Comparison of ENCODE assay signal across 15 cellular contexts in genomic region chr20:52031206-52031573, GRCh38.
DNase-seq lines count a peak whose midpoint lies in the region; ATAC-seq and TF ChIP-seq lines count a peak whose summit lies in the region.
"Had no signal": no experiment of that assay in that cellular context is flagged by ENCODE, and none has a peak within 500 bp of the region (broad histone marks: within the 10 kb centered on the region; RNA-seq: fewer than 3 reads in every experiment).

No MANE protein-coding gene starts in this region.

- no peaks in the 10 kb centered on the region for H3K36me3 ChIP-seq in HEK293 (ENCODE audit: control insufficient read depth in 2 of 2, insufficient read depth in 1 of 2, low read length in 2 of 2)
- no peaks in the 10 kb centered on the region for H3K36me3 ChIP-seq in brain microvascular endothelial cell (replicated peaks)
- no peaks in the 10 kb centered on the region for H3K36me3 ChIP-seq in neural progenitor cell
- H3K36me3 ChIP-seq: MG63 had no signal

- H3F3A ChIP-seq in neural progenitor cell (ENCODE audit: low read depth), result no peaks in the 10 kb centered on the region

- peaks cover 14% of the 10 kb centered on the region for H3K4me1 Mint-ChIP-seq in neural progenitor cell

- no peaks in the 10 kb centered on the region for H3K9me3 Mint-ChIP-seq in neural progenitor cell

- H3K79me2 ChIP-seq in neural progenitor cell (ENCODE audit: low read depth), result no peaks in the 10 kb centered on the region

- no peak for ATAC-seq in GM19395 (IDR thresholded peaks at IDR 0.05; ENCODE audit: unreplicated experiment)
- ATAC-seq: body of pancreas had no signal

- in situ Hi-C loops in brain microvascular endothelial cell (cut with HindIII; ENCODE audit: low pct_ligation_motif_present, low sequenced_read_pairs), result no loop called here

- H3K4me3 ChIP-seq in HEK293 (ENCODE audit: low read depth, low read length) (no peak overlapping the region), brain microvascular endothelial cell (ENCODE audit: low read depth, low read length) (no peak overlapping the region), neural progenitor cell (no peak overlapping the region)
- H3K4me3 ChIP-seq: body of pancreas, MG63 had no signal

- POLR2A ChIA-PET in HEK293 (lab: Yijun Ruan, JAX), result interaction anchor here (0.9 kb wide), 1 partner anchor 74 kb away, joined by 3 read pairs; no protein-coding TSS in a partner anchor

- no peak overlapping the region for H3K4me3 Mint-ChIP-seq in neural progenitor cell

- H3K9me3 ChIP-seq in HEK293 (ENCODE audit: control insufficient read depth, insufficient read depth, low read depth, low read length), result no peaks in the 10 kb centered on the region
- H3K9me3 ChIP-seq in neural progenitor cell (ENCODE audit: low read depth), result no peaks in the 10 kb centered on the region
- H3K9me3 ChIP-seq: body of pancreas, MG63 had no signal

- peak overlapping the region; percentile 9 for H2AFZ ChIP-seq in neural progenitor cell (replicated peaks)

- H3K27me3 Mint-ChIP-seq in neural progenitor cell (ENCODE audit: insufficient read depth, low read depth), result peaks cover 4% of the 10 kb centered on the region

- no peaks in the 10 kb centered on the region for H3K36me3 Mint-ChIP-seq in neural progenitor cell

- H3K4me2 ChIP-seq in neural progenitor cell, result no peak overlapping the region

- CTCF ChIA-PET in HEK293 (lab: Yijun Ruan, JAX), result no interaction called here

- peaks cover 15% of the 10 kb centered on the region for H3K4me1 ChIP-seq in HEK293 (ENCODE audit: control insufficient read depth, insufficient read depth, low read length)
- no peaks in the 10 kb centered on the region for H3K4me1 ChIP-seq in neural progenitor cell

- TF ChIP-seq CTCF in AG09319 (IDR thresholded peaks at IDR 0.05; ENCODE audit: low read depth, low read length) (no peak), HEK293 (tag by site-specific recombination; IDR thresholded peaks at IDR 0.05) (no peak), brain microvascular endothelial cell (IDR thresholded peaks at IDR 0.05; ENCODE audit: low read depth, low read length, missing control alignments) (no peak), neural progenitor cell (IDR thresholded peaks at IDR 0.05) (no peak)

- no peak overlapping the region for H3K27ac Mint-ChIP-seq in neural progenitor cell

- H3K27me3 ChIP-seq in brain microvascular endothelial cell (replicated peaks) (no peaks in the 10 kb centered on the region), neural progenitor cell (no peaks in the 10 kb centered on the region)
- H3K27me3 ChIP-seq: body of pancreas, MG63 had no signal

- H3K9ac ChIP-seq in neural progenitor cell, result no peak overlapping the region

- H3K27ac ChIP-seq in HEK293 (ENCODE audit: extremely low read depth, low read depth, low read length) (no peak overlapping the region), brain microvascular endothelial cell (peak overlapping the region; percentile 77), neural progenitor cell (no peak overlapping the region)

- H4K20me1 ChIP-seq in neural progenitor cell (ENCODE audit: low read depth), result no peaks in the 10 kb centered on the region

- DNase-seq in AG09319 (ENCODE audit: extremely low read depth, low read depth) (peak; percentile 19), brain microvascular endothelial cell (no peak), neural progenitor cell (ENCODE audit: low spot score) (no peak), SKM-1 treated with dmso at 0.1 percent for 144 hours (lab: John Stamatoyannopoulos, UW; ENCODE audit: unreplicated experiment) (no peak), ecto neural progenitor cell (ENCODE audit: low spot score) (no peak)
- DNase-seq: activated CD4-positive, CD25-positive, alpha-beta regulatory T cell treated with anti-CD3 and anti-CD28 coated beads, Interleukin-2, amount 50 U/mL, for 72 hours; body of pancreas; Calu3; H7; retina; stimulated activated CD4-positive, alpha-beta T cell treated with anti-CD3 and anti-CD28 coated beads, Interleukin-4, amount 100 ng/mL, for 24 hours; stimulated activated naive CD4-positive, alpha-beta T cell had no signal

TF ChIP-seq in HEK293, 187 proteins besides CTCF, POLR2A, EP300 and RAD21:
- no peak for TF ChIP-seq ZSCAN23 (tag by site-specific recombination; IDR thresholded peaks at IDR 0.05)
- peak; percentile 51; the same call in 1 of the 2 replicates for TF ChIP-seq ZNF362 (tag by site-specific recombination; IDR thresholded peaks at IDR 0.05)
- no peak for TF ChIP-seq ZNF473 (tag by site-specific recombination; IDR thresholded peaks at IDR 0.05)
- TF ChIP-seq ZNF138 (tag by site-specific recombination; IDR thresholded peaks at IDR 0.05; ENCODE audit: borderline replicate concordance), result no peak
- TF ChIP-seq MEIS1 (CRISPR knock-in tag; IDR thresholded peaks at IDR 0.05; ENCODE audit: borderline replicate concordance), result no peak
- no peak for TF ChIP-seq ZNF174 (tag by site-specific recombination; IDR thresholded peaks at IDR 0.05)
